Comparison of ENCODE assay signal across 1 cellular context in genomic region chr15:42353061-42353460, GRCh38.
TF ChIP-seq lines count a peak whose summit lies in the region.

No MANE protein-coding gene starts in this region.

TF ChIP-seq in WTC11, 78 proteins besides CTCF, POLR2A, EP300 and RAD21 (continued from another document):
- TF ChIP-seq SMAD3 (CRISPR knock-in tag; IDR thresholded peaks at IDR 0.05; ENCODE audit: borderline replicate concordance) (no peak), HMGA2 (CRISPR knock-in tag; IDR thresholded peaks at IDR 0.05) (no peak), ZNF263 (CRISPR knock-in tag; IDR thresholded peaks at IDR 0.05; ENCODE audit: low read depth) (no peak), CREM (CRISPR knock-in tag; IDR thresholded peaks at IDR 0.05) (no peak), ESRRA (CRISPR knock-in tag; IDR thresholded peaks at IDR 0.05; ENCODE audit: borderline replicate concordance) (no peak), IRF2 (CRISPR knock-in tag; IDR thresholded peaks at IDR 0.05; ENCODE audit: borderline replicate concordance, low read depth) (no peak), E2F5 (CRISPR knock-in tag; IDR thresholded peaks at IDR 0.05) (no peak), ZNF671 (CRISPR knock-in tag; IDR thresholded peaks at IDR 0.05) (no peak), TCF7 (CRISPR knock-in tag; IDR thresholded peaks at IDR 0.05; ENCODE audit: low read depth) (no peak), TP53 (CRISPR knock-in tag; IDR thresholded peaks at IDR 0.05) (no peak), JAZF1 (CRISPR knock-in tag; IDR thresholded peaks at IDR 0.05) (no peak), FOXJ3 (CRISPR knock-in tag; IDR thresholded peaks at IDR 0.05; ENCODE audit: borderline replicate concordance) (no peak), OVOL2 (CRISPR knock-in tag; IDR thresholded peaks at IDR 0.05; ENCODE audit: borderline replicate concordance) (no peak), ARID4B (CRISPR knock-in tag; IDR thresholded peaks at IDR 0.05; ENCODE audit: borderline replicate concordance) (no peak), NFATC4 (CRISPR knock-in tag; IDR thresholded peaks at IDR 0.05) (no peak)
